Comparison of ENCODE assay signal across 10 cellular contexts in genomic region chr18:26438980-26439379, GRCh38.
A peak's percentile ranks its signal among the peaks of the same experiment; 100 is the strongest.
DNase-seq lines count a peak whose midpoint lies in the region; ATAC-seq lines count a peak whose summit lies in the region.
"Had no signal": no experiment of that assay in that cellular context is flagged by ENCODE, and none has a peak within 500 bp of the region (broad histone marks: within the 10 kb centered on the region; RNA-seq: fewer than 3 reads in every experiment).

No MANE protein-coding gene starts in this region.

- no peak overlapping the region for H3K4ac ChIP-seq in mesendoderm (ENCODE audit: low read depth, low read length)

- no peak overlapping the region for H3K4me3 ChIP-seq in mesendoderm (ENCODE audit: low read length)
- H3K4me3 ChIP-seq: psoas muscle had no signal

- intact Hi-C loops in left cardiac atrium (cut with DNase I) = no loop called here

- H3K9ac ChIP-seq in mesendoderm (ENCODE audit: low read length) = no peak overlapping the region

- H2BK5ac ChIP-seq in mesendoderm (ENCODE audit: low read length) = no peak overlapping the region

- no peak overlapping the region for H4K8ac ChIP-seq in mesendoderm (ENCODE audit: low read depth, low read length)

- peak; percentile 98 for ATAC-seq in GM19328 (IDR thresholded peaks at IDR 0.05; ENCODE audit: unreplicated experiment)
- peak; percentile 98 for ATAC-seq in HG02763 (IDR thresholded peaks at IDR 0.05; ENCODE audit: unreplicated experiment)
- ATAC-seq in HG03565 (IDR thresholded peaks at IDR 0.05; ENCODE audit: unreplicated experiment) = peak; percentile 100
- peak; percentile 95 to 99 for ATAC-seq in stimulated activated naive B cell treated with anti-CD40 and anti-IgM and Interleukin-4, amounts not matched to agents 10 μg/mL and 1 μg/mL and 100 μg/mL, for 72 hours (replicated peaks)
- no peak for ATAC-seq in left cardiac atrium
- ATAC-seq: psoas muscle, WTC11 had no signal

- no peak overlapping the region for H4K5ac ChIP-seq in mesendoderm (ENCODE audit: low read length)

- H3K36me3 Mint-ChIP-seq in stimulated activated naive B cell treated with anti-CD40 and anti-IgM and Interleukin-4, amounts not matched to agents 10 μg/mL and 1 μg/mL and 100 μg/mL, for 72 hours = no peaks in the 10 kb centered on the region

- DNase-seq in stimulated activated naive B cell treated with anti-CD40 and anti-IgM and Interleukin-4, amounts not matched to agents 10 μg/mL and 1 μg/mL and 100 μg/mL, for 72 hours = peak; percentile 35
- DNase-seq in DMS53 (lab: John Stamatoyannopoulos, UW) (no peak), left cardiac atrium (no peak), mesendoderm (no peak)
- DNase-seq: psoas muscle had no signal

- H3K9me3 Mint-ChIP-seq in stimulated activated naive B cell treated with anti-CD40 and anti-IgM and Interleukin-4, amounts not matched to agents 10 μg/mL and 1 μg/mL and 100 μg/mL, for 72 hours = peaks cover 1 to 2% of the 10 kb centered on the region in 2 donors

- no peak overlapping the region for H3K23ac ChIP-seq in mesendoderm (ENCODE audit: low read length)

- no peaks in the 10 kb centered on the region for H3K79me2 ChIP-seq in mesendoderm (ENCODE audit: control insufficient read depth, insufficient read depth, low read length)

- no peak overlapping the region for H3K4me2 ChIP-seq in mesendoderm (ENCODE audit: low read length)

- no peak overlapping the region for H3K18ac ChIP-seq in mesendoderm (ENCODE audit: low read length)

- H3K27ac ChIP-seq in mesendoderm (ENCODE audit: low read depth, low read length) = no peak overlapping the region
- H3K27ac ChIP-seq: epithelial cell of prostate, psoas muscle had no signal

- H3K4me1 Mint-ChIP-seq in stimulated activated naive B cell treated with anti-CD40 and anti-IgM and Interleukin-4, amounts not matched to agents 10 μg/mL and 1 μg/mL and 100 μg/mL, for 72 hours = peaks cover 3 to 8% of the 10 kb centered on the region in 2 donors

- no peaks in the 10 kb centered on the region for H3K4me1 ChIP-seq in mesendoderm (ENCODE audit: control insufficient read depth, low read depth, low read length)
- H3K4me1 ChIP-seq: psoas muscle had no signal

- no peaks in the 10 kb centered on the region for H3K36me3 ChIP-seq in mesendoderm (ENCODE audit: control insufficient read depth, insufficient read depth, low read length)

- H3K56ac ChIP-seq in mesendoderm (ENCODE audit: low read length) = no peak overlapping the region

- H2BK120ac ChIP-seq in mesendoderm (ENCODE audit: low read depth, low read length) = no peak overlapping the region

- no peak overlapping the region for H2BK15ac ChIP-seq in mesendoderm (replicated peaks; ENCODE audit: low read depth)

- H3K27ac Mint-ChIP-seq in stimulated activated naive B cell treated with anti-CD40 and anti-IgM and Interleukin-4, amounts not matched to agents 10 μg/mL and 1 μg/mL and 100 μg/mL, for 72 hours = no peak overlapping the region
- H3K27ac Mint-ChIP-seq: WTC11 had no signal

- H3K27me3 Mint-ChIP-seq in stimulated activated naive B cell treated with anti-CD40 and anti-IgM and Interleukin-4, amounts not matched to agents 10 μg/mL and 1 μg/mL and 100 μg/mL, for 72 hours = peaks cover 25 to 42% of the 10 kb centered on the region in 2 donors

- H3K27me3 ChIP-seq in mesendoderm (ENCODE audit: insufficient read depth, low read length, poor library complexity) = no peaks in the 10 kb centered on the region

- no peak overlapping the region for H2AK5ac ChIP-seq in mesendoderm (ENCODE audit: low read length)

- no peaks in the 10 kb centered on the region for H3K79me1 ChIP-seq in mesendoderm (ENCODE audit: low read length)

- no CpG with 5 or more reads among the region's 5 CpGs for WGBS in mesendoderm (ENCODE audit: extremely low coverage, insufficient coverage, low lambda C conversion rate)

- H3K4me3 Mint-ChIP-seq in stimulated activated naive B cell treated with anti-CD40 and anti-IgM and Interleukin-4, amounts not matched to agents 10 μg/mL and 1 μg/mL and 100 μg/mL, for 72 hours = no peak overlapping the region
- H3K4me3 Mint-ChIP-seq: WTC11 had no signal

Comparison
In these comparisons a context has a peak if more than half of its experiments do, and no peak if none do; other contexts are left out.
1. ATAC-seq: peak in GM19328 (single experiment), HG02763 (single experiment), HG03565 (single experiment) and stimulated activated naive B cell treated with anti-CD40 and anti-IgM and Interleukin-4, amounts not matched to agents 10 μg/mL and 1 μg/mL and 100 μg/mL, for 72 hours (2 of 2); none in left cardiac atrium (0 of 2).